Comparison of ENCODE assay signal across 10 cellular contexts in the genomic region with DNA sequence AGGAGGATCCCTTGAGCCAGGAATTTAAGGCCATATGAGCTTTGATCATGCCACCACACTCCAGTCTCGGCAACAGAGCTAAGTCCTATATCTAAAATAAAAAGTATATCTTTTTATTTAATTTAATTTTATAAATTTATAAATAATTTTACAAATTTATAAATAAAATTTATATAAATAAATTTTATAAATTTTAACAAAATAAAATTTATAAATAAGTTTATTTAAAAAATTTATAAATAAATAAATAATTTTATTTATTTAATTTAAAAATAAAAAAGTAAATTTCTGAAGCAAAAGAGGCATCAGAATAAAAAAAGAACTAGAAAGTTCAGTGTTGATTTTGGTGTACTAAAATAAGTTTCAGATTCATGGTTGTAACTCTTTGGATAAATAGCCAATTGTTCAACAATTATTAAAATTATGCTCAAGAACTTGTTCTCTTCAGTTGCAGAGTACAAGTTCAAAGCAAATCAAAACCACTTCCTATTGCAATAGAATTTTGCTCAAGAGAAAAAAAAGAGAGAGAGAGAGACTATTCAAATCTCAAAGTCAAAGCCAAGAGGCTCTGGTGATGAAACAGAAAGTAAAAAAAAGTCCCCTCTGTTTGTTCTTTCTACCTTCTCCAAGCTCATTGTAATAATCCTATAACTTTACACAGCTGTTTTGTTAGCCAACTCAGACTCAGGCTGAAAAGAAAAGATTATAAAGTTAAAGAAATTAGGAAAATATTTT.
A peak's percentile ranks its signal among the peaks of the same experiment; 100 is the strongest.
DNase-seq lines count a peak whose midpoint lies in the region; ATAC-seq and TF ChIP-seq lines count a peak whose summit lies in the region.
"Had no signal": no experiment of that assay in that cellular context is flagged by ENCODE, and none has a peak within 500 bp of the region (broad histone marks: within the 10 kb centered on the region; RNA-seq: fewer than 3 reads in every experiment).

No MANE protein-coding gene starts in this region.

- 0 out of 2 replicates have a peak, but pooled peaks cover 4% of the 10 kb centered on the region for H3K9me3 ChIP-seq in BLaER1
- no peaks in the 10 kb centered on the region for H3K9me3 ChIP-seq in osteoblast (ENCODE audit: low read depth, low read length)
- H3K9me3 ChIP-seq: gastrocnemius medialis had no signal

- TF ChIP-seq CTCF in osteoblast (IDR thresholded peaks at IDR 0.05; ENCODE audit: extremely low read depth, low read depth, low read length): no peak

- ATAC-seq in GM19397 (IDR thresholded peaks at IDR 0.05; ENCODE audit: unreplicated experiment) (peak; percentile 89), HG03103 (IDR thresholded peaks at IDR 0.05; ENCODE audit: low read depth, unreplicated experiment) (peak; percentile 75)
- ATAC-seq: gastrocnemius medialis had no signal

- H4K20me1 ChIP-seq in BLaER1 (no peaks in the 10 kb centered on the region), osteoblast (ENCODE audit: insufficient read depth, low read length) (no peaks in the 10 kb centered on the region)

- H3K27me3 ChIP-seq in BLaER1 (no peaks in the 10 kb centered on the region), osteoblast (ENCODE audit: insufficient read depth, low read length) (no peaks in the 10 kb centered on the region)
- H3K27me3 ChIP-seq: gastrocnemius medialis had no signal

- H3K4me3 ChIP-seq in BLaER1 (no peak overlapping the region), osteoblast (ENCODE audit: insufficient read depth, low read length) (no peak overlapping the region)
- H3K4me3 ChIP-seq: gastrocnemius medialis had no signal

- no peaks in the 10 kb centered on the region for H3K79me2 ChIP-seq in osteoblast (ENCODE audit: insufficient read depth, low read length)

- H3K4me1 ChIP-seq in BLaER1 (no peaks in the 10 kb centered on the region), osteoblast (ENCODE audit: insufficient read depth, low read length) (no peaks in the 10 kb centered on the region)
- H3K4me1 ChIP-seq: gastrocnemius medialis had no signal

- no peaks in the 10 kb centered on the region for H3K36me3 Mint-ChIP-seq in activated naive CD8-positive, alpha-beta T cell treated with anti-CD3 and anti-CD28 coated beads for 36 hours
- no peaks in the 10 kb centered on the region for H3K36me3 Mint-ChIP-seq in activated CD4-positive, alpha-beta T cell treated with anti-CD3 and anti-CD28 coated beads, Interleukin-2, amount 10 ng/mL, durations not matched to agents 7 days and 5 days (ENCODE audit: low read depth)
- H3K36me3 Mint-ChIP-seq: IgD-negative memory B cell had no signal

- no peak overlapping the region for H2AFZ ChIP-seq in osteoblast (ENCODE audit: low read length)

- no peaks in the 10 kb centered on the region for H3K4me1 Mint-ChIP-seq in activated naive CD8-positive, alpha-beta T cell treated with anti-CD3 and anti-CD28 coated beads for 36 hours
- H3K4me1 Mint-ChIP-seq in activated CD4-positive, alpha-beta T cell treated with anti-CD3 and anti-CD28 coated beads, Interleukin-2, amount 10 ng/mL, durations not matched to agents 7 days and 5 days: no peaks in the 10 kb centered on the region

- no peaks in the 10 kb centered on the region for H3K27me3 Mint-ChIP-seq in activated naive CD8-positive, alpha-beta T cell treated with anti-CD3 and anti-CD28 coated beads for 36 hours
- no peaks in the 10 kb centered on the region for H3K27me3 Mint-ChIP-seq in activated CD4-positive, alpha-beta T cell treated with anti-CD3 and anti-CD28 coated beads, Interleukin-2, amount 10 ng/mL, durations not matched to agents 7 days and 5 days
- H3K27me3 Mint-ChIP-seq: IgD-negative memory B cell had no signal

- DNase-seq in RPMI8226 (peak; percentile 33), osteoblast (ENCODE audit: insufficient read length, low spot score, missing footprints) (no peak)
- no peak for DNase-seq in activated naive CD8-positive, alpha-beta T cell treated with anti-CD3 and anti-CD28 coated beads for 36 hours
- no peak for DNase-seq in stimulated activated CD4-positive, alpha-beta T cell treated with anti-CD3 and anti-CD28 coated beads, Interleukin-12 subunit alpha, Interleukin-12 subunit beta, amount 100 ng/mL, for 4 hours
- no peak for DNase-seq in activated CD4-positive, alpha-beta T cell treated with anti-CD3 and anti-CD28 coated beads, Interleukin-2, amount 10 ng/mL, durations not matched to agents 7 days and 5 days
- DNase-seq: gastrocnemius medialis had no signal

- no peak overlapping the region for H3K9ac ChIP-seq in BLaER1

- H3K27ac Mint-ChIP-seq in activated naive CD8-positive, alpha-beta T cell treated with anti-CD3 and anti-CD28 coated beads for 36 hours: no peak overlapping the region
- H3K27ac Mint-ChIP-seq in activated CD4-positive, alpha-beta T cell treated with anti-CD3 and anti-CD28 coated beads, Interleukin-2, amount 10 ng/mL, durations not matched to agents 7 days and 5 days: no peak overlapping the region
- H3K27ac Mint-ChIP-seq: IgD-negative memory B cell had no signal

- peaks cover 1% of the 10 kb centered on the region for H3K9me3 Mint-ChIP-seq in activated naive CD8-positive, alpha-beta T cell treated with anti-CD3 and anti-CD28 coated beads for 36 hours
- H3K9me3 Mint-ChIP-seq in activated CD4-positive, alpha-beta T cell treated with anti-CD3 and anti-CD28 coated beads, Interleukin-2, amount 10 ng/mL, durations not matched to agents 7 days and 5 days: no peaks in the 10 kb centered on the region

- H3K4me2 ChIP-seq in BLaER1 (0 out of 2 replicates have a peak overlapping the region, but pooled peaks have one; percentile 0), osteoblast (ENCODE audit: insufficient read depth, low read length) (no peak overlapping the region)

- CTCF ChIA-PET in activated CD4-positive, alpha-beta T cell treated with anti-CD3 and anti-CD28 coated beads, Interleukin-2, amount 10 ng/mL, durations not matched to agents 7 days and 5 days (lab: Charles Lee): no interaction called here

- no peaks in the 10 kb centered on the region for H3K36me3 ChIP-seq in BLaER1
- no peaks in the 10 kb centered on the region for H3K36me3 ChIP-seq in osteoblast (ENCODE audit: insufficient read depth, low read length)
- H3K36me3 ChIP-seq: gastrocnemius medialis had no signal

- POLR2A ChIA-PET in activated CD4-positive, alpha-beta T cell treated with anti-CD3 and anti-CD28 coated beads, Interleukin-2, amount 10 ng/mL, durations not matched to agents 7 days and 5 days (lab: Charles Lee): no interaction called here

- H3K27ac ChIP-seq in BLaER1: no peak overlapping the region
- no peak overlapping the region for H3K27ac ChIP-seq in osteoblast (ENCODE audit: low read depth, low read length)
- H3K27ac ChIP-seq: gastrocnemius medialis had no signal

- H3K4me3 Mint-ChIP-seq in activated naive CD8-positive, alpha-beta T cell treated with anti-CD3 and anti-CD28 coated beads for 36 hours: no peak overlapping the region
- no peak overlapping the region for H3K4me3 Mint-ChIP-seq in activated CD4-positive, alpha-beta T cell treated with anti-CD3 and anti-CD28 coated beads, Interleukin-2, amount 10 ng/mL, durations not matched to agents 7 days and 5 days
